ENCODE assay signal across 9 cellular contexts in the genomic region with DNA sequence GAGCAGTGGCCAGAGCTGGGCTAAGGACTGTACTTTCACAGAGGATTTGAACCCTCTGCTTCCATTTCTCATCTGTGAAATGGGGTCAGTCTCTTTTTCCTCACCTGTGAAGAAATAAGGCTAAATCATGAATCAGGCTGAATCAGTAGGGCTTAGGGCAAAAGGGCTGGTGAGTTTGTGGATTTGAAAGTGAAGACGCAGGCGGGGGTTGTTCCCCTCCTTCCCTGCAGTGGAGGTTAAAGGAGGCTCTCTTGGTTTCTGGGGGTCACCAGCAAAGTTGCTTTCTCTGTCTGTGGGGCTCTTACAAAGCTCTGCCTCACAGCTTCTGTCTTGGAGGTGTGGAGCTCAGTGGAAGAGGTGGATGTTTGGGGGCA. TPM values are rescaled to one million over a fixed set of nuclear protein-coding genes. Genes with fewer than 3 reads are reported as not detected.
DNase-seq lines count a peak whose midpoint lies in the region; ATAC-seq, FAIRE-seq and TF ChIP-seq lines count a peak whose summit lies in the region.
"Had no signal": no experiment of that assay in that cellular context is flagged by ENCODE, and none has a peak within 500 bp of the region (broad histone marks: within the 10 kb centered on the region; RNA-seq: fewer than 3 reads in every experiment).

No MANE protein-coding gene starts in this region.

- H3K27me3 Mint-ChIP-seq in activated T-helper 17 cell treated with anti-CD3 and anti-CD28 coated beads, Interleukin-2, amount 50 U/mL, for 72 hours: peaks cover 6% of the 10 kb centered on the region

- H3K4me2 ChIP-seq in GM12878 (ENCODE audit: control insufficient read depth, insufficient read depth): peak overlapping the region; percentile 88

- H3K79me2 ChIP-seq in GM12878 (ENCODE audit: control insufficient read depth, insufficient read depth, low read length): peaks cover 61% of the 10 kb centered on the region

- TF ChIP-seq POLR2A in GM12878 (IDR thresholded peaks at IDR 0.05; ENCODE audit: low read depth, low read length) (no peak; the same call in 1 of the 2 replicates), stomach (IDR thresholded peaks at IDR 0.05) (no peak)

- no peaks in the 10 kb centered on the region for H4K20me1 ChIP-seq in GM12878 (ENCODE audit: control insufficient read depth, insufficient read depth)

- H3K36me3 ChIP-seq in GM12878 (ENCODE audit: control insufficient read depth in 2 of 2, insufficient read depth in 2 of 2, low read length in 1 of 2) (peaks cover 0 to 4% of the 10 kb centered on the region in 2 experiments; a peak in 2 of 4 replicates), liver (ENCODE audit: control insufficient read depth in 4 of 4, insufficient read depth in 3 of 4, low read depth in 1 of 4, low read length in 3 of 4) (peaks cover 4 to 22% (median 9%) of the 10 kb centered on the region in 4 donors), stomach (peaks cover 3 to 15% (median 7%) of the 10 kb centered on the region in 4 donors)

- peak overlapping the region; percentile 72 for H3K27ac ChIP-seq in GM12878 (ENCODE audit: control insufficient read depth, insufficient read depth)
- peak overlapping the region; percentile 98 to 99 for H3K27ac ChIP-seq in liver (ENCODE audit: low read depth in 1 of 2, low read length in 2 of 2)
- peak overlapping the region; percentile 11 to 97 (median 95) for H3K27ac ChIP-seq in stomach

- H3K9ac ChIP-seq in GM12878 (ENCODE audit: control insufficient read depth, insufficient read depth, low read length) (0 out of 2 replicates have a peak overlapping the region, but pooled peaks have one; percentile 36), liver (ENCODE audit: low read depth in 1 of 2, low read length in 2 of 2) (no peak overlapping the region)

- no peak for FAIRE-seq in GM12878 (lab: Jason Lieb, UNC)

- CTCF ChIA-PET in GM12878 (lab: Yijun Ruan, JAX): interaction anchor here (0.7 to 8.4 kb wide), 21 partner anchors 9 to 211 kb away, joined by 3 to 132 read pairs (median 4); a partner anchor contains a TSS

- intact Hi-C loops in GM12878 (cut with micrococcal nuclease; ENCODE audit: unreplicated experiment): no loop called here
- intact Hi-C loops in stomach (cut with DNase I; ENCODE audit: low total_unique reads): no loop called here

- no peaks in the 10 kb centered on the region for H3K36me3 Mint-ChIP-seq in activated T-helper 17 cell treated with anti-CD3 and anti-CD28 coated beads, Interleukin-2, amount 50 U/mL, for 72 hours (ENCODE audit: low read depth)

- no peak for DNase-seq in GM12878 (ENCODE audit: low read depth, low spot score)
- no peak for DNase-seq in stomach
- no peak for DNase-seq in T-helper 1 cell
- no peak for DNase-seq in AG08395 (ENCODE audit: low spot score)

- no peaks in the 10 kb centered on the region for H3K9me3 ChIP-seq in GM12878 (replicated peaks; ENCODE audit: control insufficient read depth, insufficient read depth, low read length)
- H3K9me3 ChIP-seq in liver (ENCODE audit: control insufficient read depth in 4 of 4, low read length in 3 of 4): no peaks in the 10 kb centered on the region
- no peaks in the 10 kb centered on the region for H3K9me3 ChIP-seq in stomach

- H3K4me3 ChIP-seq in GM12878: peak overlapping the region; percentile 88
- H3K4me3 ChIP-seq in liver (ENCODE audit: low read depth in 1 of 3, low read length in 3 of 3): no peak overlapping the region
- H3K4me3 ChIP-seq in stomach: peak overlapping the region in 1 of 4 donors; percentile 13

- peak; percentile 2 for ATAC-seq in GM21723 (IDR thresholded peaks at IDR 0.05; ENCODE audit: unreplicated experiment)
- ATAC-seq in GM12878: peak; percentile 2
- no peak for ATAC-seq in HG03565 (IDR thresholded peaks at IDR 0.05; ENCODE audit: unreplicated experiment)
- no peak for ATAC-seq in activated T-helper 17 cell treated with anti-CD3 and anti-CD28 coated beads, Interleukin-2, amount 50 U/mL, for 72 hours (replicated peaks)
- ATAC-seq: HCT116 had no signal

- BruUV-seq in GM12878 (replicated peaks; lab: Mats Ljungman, UMichigan): no TSS peak

- no peak overlapping the region for H3K27ac Mint-ChIP-seq in activated T-helper 17 cell treated with anti-CD3 and anti-CD28 coated beads, Interleukin-2, amount 50 U/mL, for 72 hours

- in situ Hi-C loops in GM12878 (cut with MboI): no loop called here

- H3K27me3 ChIP-seq in GM12878 (replicated peaks in 1 of 2; ENCODE audit: control insufficient read depth in 2 of 2, insufficient read depth in 2 of 2, low read length in 1 of 2) (no peaks in the 10 kb centered on the region), liver (ENCODE audit: control insufficient read depth in 4 of 4, insufficient read depth in 4 of 4, low read length in 3 of 4) (no peaks in the 10 kb centered on the region), stomach (no peaks in the 10 kb centered on the region)

- TF ChIP-seq RAD21 in GM12878 (IDR thresholded peaks at IDR 0.05; ENCODE audit: insufficient read depth, low read depth, low read length) (no peak), liver (IDR thresholded peaks at IDR 0.05) (no peak)

- H2AFZ ChIP-seq in GM12878 (ENCODE audit: control insufficient read depth, low read depth, low read length): no peak overlapping the region

- no peaks in the 10 kb centered on the region for H3K4me1 Mint-ChIP-seq in activated T-helper 17 cell treated with anti-CD3 and anti-CD28 coated beads, Interleukin-2, amount 50 U/mL, for 72 hours

- H3K4me3 Mint-ChIP-seq in activated T-helper 17 cell treated with anti-CD3 and anti-CD28 coated beads, Interleukin-2, amount 50 U/mL, for 72 hours: no peak overlapping the region

- H3K4me1 ChIP-seq in GM12878 (ENCODE audit: control insufficient read depth, insufficient read depth, low read length) (peaks cover 42% of the 10 kb centered on the region), liver (ENCODE audit: control insufficient read depth in 4 of 4, insufficient read depth in 4 of 4, low read length in 3 of 4) (peaks cover 16 to 58% (median 52%) of the 10 kb centered on the region in 4 donors), stomach (peaks cover 59 to 77% (median 72%) of the 10 kb centered on the region in 4 donors)

- WGBS in GM12878 (ENCODE audit: insufficient coverage, insufficient replicate concordance, low lambda C conversion rate, missing lambda C conversion rate): 84% methylated on average over 2 of the region's 2 CpGs
- 92% methylated on average over 2 of the region's 2 CpGs for WGBS in liver
- WGBS in stomach, 5 donors: 69 to 87% (median 76%) methylated on average over 2 of the region's 2 CpGs

- no peaks in the 10 kb centered on the region for H3K9me3 Mint-ChIP-seq in activated T-helper 17 cell treated with anti-CD3 and anti-CD28 coated beads, Interleukin-2, amount 50 U/mL, for 72 hours

- TF ChIP-seq CTCF in GM12878 (IDR thresholded peaks at IDR 0.05 in 2 of 3, conservative IDR thresholded peaks at IDR 0.05 in 1 of 3; ENCODE audit: control insufficient read depth in 2 of 3, extremely low read depth in 1 of 3, insufficient read depth in 1 of 3, low read depth in 3 of 3, low read length in 3 of 3) (no peak), liver (IDR thresholded peaks at IDR 0.05; ENCODE audit: low read depth, low read length, missing input control) (no peak), stomach (IDR thresholded peaks at IDR 0.05) (no peak)

- POLR2A ChIA-PET in GM12878 (lab: Charles Lee): interaction anchor here (0.6 to 2.6 kb wide), 9 partner anchors 8 to 79 kb away, joined by 3 to 25 read pairs (median 5); a partner anchor contains a TSS

- RAD21 ChIA-PET in GM12878 (lab: Charles Lee; ENCODE audit: unreplicated experiment): interaction anchor here (1.0 to 10.2 kb wide), 10 partner anchors 8 to 136 kb away, joined by 3 to 143 read pairs (median 5); no protein-coding TSS in a partner anchor

- SMC1A ChIA-PET in GM12878 (lab: Charles Lee; ENCODE audit: uncharacterized antibody, unreplicated experiment): interaction anchor here (1.0 to 6.5 kb wide), 12 partner anchors 9 to 210 kb away, joined by 3 to 65 read pairs (median 6); no protein-coding TSS in a partner anchor

- TF ChIP-seq EP300 in GM12878 (IDR thresholded peaks at IDR 0.05; ENCODE audit: borderline replicate concordance in 1 of 2, control insufficient read depth in 1 of 2, low read depth in 2 of 2, low read length in 2 of 2) (no peak), stomach (IDR thresholded peaks at IDR 0.05) (no peak)

RNA-seq across cellular contexts. Expression of a gene that starts 17.6 kb away (rescaled TPM):
- total RNA-seq in GM12878 (2013; cell fraction: nucleolus; rRNA removed): 78.0 and 78.6 TPM in 2 replicates
- total RNA-seq in GM12878 (2014; rRNA removed) (15.4 and 16.7 TPM in 2 replicates), GM12878 (2014; rRNA removed; fragmentation: Illumina TruSeq; extraction: Trizol) (8.4 and 10.1 TPM in 2 replicates), GM12878 (2021) (47.9 and 53.5 TPM in 2 replicates), liver (100 to 1,000 TPM in 1 of 2 donors, 10 to 100 TPM in 1; 39.5 to 103 TPM), stomach (10 to 100 TPM; 14.2 to 32.9 (median 21.6) TPM)
- 9.4 TPM for polyA plus RNA-seq in GM12878 (2011; ENCODE audit: low read depth)
- polyA plus RNA-seq in GM12878 (2011; rRNA removed) (8.1 and 15.0 TPM in 2 replicates), GM12878 (2014; fragmentation: Illumina TruSeq; extraction: Trizol) (12.3 and 17.3 TPM in 2 replicates), GM12878 (2014; fragmentation: Nextera tagmentation; extraction: Ambion mirVana) (under 1 TPM; 0.20 to 0.31 TPM), GM12878 (2014; rRNA removed) (17.6 and 32.3 TPM in 2 replicates), GM12878 (2016; fragmentation: Nextera tagmentation; extraction: Ambion mirVana) (10 to 100 TPM in 1 of 2 experiments, 1 to 10 TPM in 1; 5.3 to 10.9 TPM), liver (10 to 100 TPM; 10.3 to 38.5 TPM), stomach (10 to 100 TPM in 1 of 3 donors, 1 to 10 TPM in 2; 6.4 to 15.3 (median 7.2) TPM)
- 17.8 and 19.2 TPM in 2 replicates for polyA plus RNA-seq in GM12878 (2011; cell fraction: cytosol; rRNA removed)
- 38.6 and 41.7 TPM in 2 replicates for polyA plus RNA-seq in GM12878 (2011; cell fraction: nucleus; rRNA removed)
- 11.6 and 11.8 TPM in 2 replicates for polyA plus RNA-seq in GM12878 (2012)
- polyA minus RNA-seq in GM12878 (2011; rRNA and poly(A)+ RNA removed): 28.4 and 33.3 TPM in 2 replicates
- polyA minus RNA-seq in GM12878 (2011; cell fraction: cytosol; rRNA and poly(A)+ RNA removed): 11.8 and 12.6 TPM in 2 replicates
- polyA minus RNA-seq in GM12878 (2011; cell fraction: nucleus; rRNA and poly(A)+ RNA removed): 15.1 and 27.3 TPM in 2 replicates
- 1 to 10 TPM in 1 of 2 donors, under 1 TPM in 1; 0.48 to 1.8 TPM for total RNA-seq in activated T-helper 17 cell treated with anti-CD3 and anti-CD28 coated beads, Interleukin-2, amount 50 U/mL, for 72 hours

RNA-seq across cellular contexts. Expression of a gene that starts 40.7 kb away (rescaled TPM):
- 281 and 294 TPM in 2 replicates for total RNA-seq in GM12878 (2013; cell fraction: nucleolus; rRNA removed)
- total RNA-seq in GM12878 (2014; rRNA removed) (3,103 and 3,139 TPM in 2 replicates), GM12878 (2014; rRNA removed; fragmentation: Illumina TruSeq; extraction: Trizol) (2,472 and 2,596 TPM in 2 replicates), GM12878 (2021) (3,369 and 3,514 TPM in 2 replicates), liver (100 to 1,000 TPM; 822 to 948 TPM), stomach (1,000 to 10,000 TPM in 4 of 5 donors, 100 to 1,000 TPM in 1; 899 to 3,971 (median 1,858) TPM)
- polyA plus RNA-seq in GM12878 (2011; ENCODE audit: low read depth): 9,466 TPM
- polyA plus RNA-seq in GM12878 (2011; rRNA removed) (3,820 and 3,850 TPM in 2 replicates), GM12878 (2014; fragmentation: Illumina TruSeq; extraction: Trizol) (3,219 and 4,047 TPM in 2 replicates), GM12878 (2014; fragmentation: Nextera tagmentation; extraction: Ambion mirVana) (1,000 to 10,000 TPM; 2,295 to 2,356 TPM), GM12878 (2014; rRNA removed) (3,649 and 3,781 TPM in 2 replicates), GM12878 (2016; fragmentation: Nextera tagmentation; extraction: Ambion mirVana) (1,000 to 10,000 TPM; 2,318 to 2,319 TPM), liver (100 to 1,000 TPM; 609 to 956 TPM), stomach (1,000 to 10,000 TPM; 4,327 to 6,427 (median 4,820) TPM)
- polyA plus RNA-seq in GM12878 (2011; cell fraction: cytosol; rRNA removed): 6,340 and 8,149 TPM in 2 replicates
- 1,312 and 1,697 TPM in 2 replicates for polyA plus RNA-seq in GM12878 (2011; cell fraction: nucleus; rRNA removed)
- polyA plus RNA-seq in GM12878 (2012): 4,574 and 5,154 TPM in 2 replicates
- 1,451 and 1,695 TPM in 2 replicates for polyA minus RNA-seq in GM12878 (2011; rRNA and poly(A)+ RNA removed)
- 359 and 410 TPM in 2 replicates for polyA minus RNA-seq in GM12878 (2011; cell fraction: cytosol; rRNA and poly(A)+ RNA removed)
- 135 and 152 TPM in 2 replicates for polyA minus RNA-seq in GM12878 (2011; cell fraction: nucleus; rRNA and poly(A)+ RNA removed)
- 1,000 to 10,000 TPM; 2,772 to 2,939 TPM for total RNA-seq in activated T-helper 17 cell treated with anti-CD3 and anti-CD28 coated beads, Interleukin-2, amount 50 U/mL, for 72 hours

Comparison
In these comparisons a context has a peak if more than half of its experiments do, and no peak if none do; other contexts are left out.
1. ATAC-seq: peak in GM21723 (single experiment) and GM12878 (single experiment); none in HG03565 (single experiment) and activated T-helper 17 cell treated with anti-CD3 and anti-CD28 coated beads, Interleukin-2, amount 50 U/mL, for 72 hours (single experiment).
2. Peak in every context shown above with its lines, with median percentiles within 50 percentile points of each other: H3K27ac ChIP-seq.